ENCODE assay signal across 8 cellular contexts in the genomic region with DNA sequence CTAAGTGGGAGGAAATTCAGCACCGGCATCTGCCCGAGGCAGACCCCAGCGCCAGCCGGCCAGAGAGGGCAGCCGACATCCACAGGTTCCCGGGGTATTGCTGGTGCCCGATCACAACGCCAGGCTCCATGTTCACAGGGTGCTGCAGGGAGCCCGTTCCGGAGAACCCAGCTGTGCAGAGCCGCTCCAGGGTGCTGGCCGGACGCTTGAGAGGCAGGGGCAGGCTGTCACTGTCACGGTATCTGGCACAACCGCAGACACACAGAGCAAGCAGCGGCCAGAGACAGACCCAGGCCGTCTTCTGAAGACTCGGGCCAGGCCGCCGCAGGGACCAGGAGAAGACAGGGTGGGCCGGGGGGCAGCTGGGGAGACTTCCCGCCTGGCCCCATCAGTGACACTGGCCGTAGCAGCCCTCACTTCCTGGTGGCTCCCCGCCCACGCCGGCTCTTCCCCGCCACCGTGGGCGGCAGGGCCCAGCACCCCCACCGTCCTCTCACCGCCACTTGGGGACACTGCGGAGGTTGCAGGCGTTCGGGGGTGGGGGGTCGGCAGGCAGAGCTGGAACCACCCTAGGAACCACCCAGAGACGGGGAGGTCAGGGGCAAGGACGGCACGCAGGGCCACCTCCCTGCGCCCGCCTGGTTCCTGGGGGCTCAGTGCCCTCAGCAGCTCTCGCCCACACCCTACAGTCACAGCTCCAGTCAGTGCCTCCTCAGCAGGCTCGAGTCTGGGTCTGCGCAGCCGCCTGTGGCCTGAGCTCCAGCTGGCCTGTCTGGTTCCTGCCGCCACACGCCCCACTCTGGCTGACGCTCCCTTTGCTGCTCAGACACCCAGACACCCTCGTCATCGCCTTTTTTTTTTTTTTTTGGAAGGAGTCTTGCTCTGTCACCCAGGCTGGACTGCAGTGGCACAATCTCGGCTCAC. TPM values are rescaled to one million over a fixed set of nuclear protein-coding genes. Genes with fewer than 3 reads are reported as not detected.
DNase-seq lines count a peak whose midpoint lies in the region; ATAC-seq and TF ChIP-seq lines count a peak whose summit lies in the region.

No MANE protein-coding gene starts in this region.

- peaks cover 30% of the 10 kb centered on the region for H4K20me1 ChIP-seq in DOHH2 (ENCODE audit: control insufficient read depth, insufficient read depth, low read depth, low read length)

- WGBS in neuronal stem cell (ENCODE audit: extremely low coverage in 2 of 2, insufficient read length in 2 of 2, insufficient replicate concordance in 1 of 2), 2 donors, result no CpG with 5 or more reads among the region's 50 CpGs

- H4K91ac ChIP-seq in neuronal stem cell (ENCODE audit: low read depth, low read length, poor library complexity), result no peak overlapping the region

- H3K9me3 ChIP-seq in DOHH2 (ENCODE audit: control insufficient read depth, insufficient read depth, low read length) (no peaks in the 10 kb centered on the region), neuronal stem cell (replicated peaks in 1 of 2; ENCODE audit: control insufficient read depth in 2 of 2, insufficient read depth in 1 of 2, low read depth in 1 of 2, low read length in 2 of 2) (peaks cover 4 to 5% of the 10 kb centered on the region in 2 donors)

- peak overlapping the region; percentile 94 to 98 for H3K4me3 Mint-ChIP-seq in effector memory CD8-positive, alpha-beta T cell

- H3K4me1 ChIP-seq in DOHH2 (ENCODE audit: control insufficient read depth, low read length), result peaks cover 25% of the 10 kb centered on the region
- H3K4me1 ChIP-seq in neuronal stem cell (ENCODE audit: control insufficient read depth in 2 of 2, insufficient read depth in 1 of 2, low read depth in 1 of 2, low read length in 2 of 2), result peaks cover 12 to 13% of the 10 kb centered on the region in 2 donors

- H2BK120ac ChIP-seq in neuronal stem cell (ENCODE audit: low read depth, low read length), result no peak overlapping the region

- H2BK12ac ChIP-seq in neuronal stem cell (ENCODE audit: low read length), result no peak overlapping the region

- H3K36me3 ChIP-seq in DOHH2 (ENCODE audit: control insufficient read depth, low read length) (peaks cover 73% of the 10 kb centered on the region), neuronal stem cell (replicated peaks in 1 of 2; ENCODE audit: control insufficient read depth in 2 of 2, insufficient read depth in 2 of 2, low read length in 2 of 2) (peaks cover 4 to 27% of the 10 kb centered on the region in 2 donors)

- no peaks in the 10 kb centered on the region for H3K9me3 Mint-ChIP-seq in effector memory CD8-positive, alpha-beta T cell

- H3K27me3 Mint-ChIP-seq in effector memory CD8-positive, alpha-beta T cell, result no peaks in the 10 kb centered on the region

- H3K4me3 ChIP-seq in DOHH2 (ENCODE audit: low read length) (no peak overlapping the region), neuronal stem cell (ENCODE audit: low read length in 2 of 2) (no peak overlapping the region)

- no peak overlapping the region for H2BK5ac ChIP-seq in neuronal stem cell (ENCODE audit: low read length)

- H3K4me1 Mint-ChIP-seq in effector memory CD8-positive, alpha-beta T cell (ENCODE audit: low read depth in 2 of 2), result peaks cover 55 to 72% of the 10 kb centered on the region in 2 donors

- H3K23ac ChIP-seq in neuronal stem cell (ENCODE audit: low read depth, low read length, poor library complexity), result peak overlapping the region; percentile 43

- peaks cover 80% of the 10 kb centered on the region for H3K36me3 Mint-ChIP-seq in effector memory CD8-positive, alpha-beta T cell (ENCODE audit: insufficient read depth)

- no peak overlapping the region for H4K8ac ChIP-seq in neuronal stem cell (ENCODE audit: low read depth, low read length)

- peaks cover 92% of the 10 kb centered on the region for H3K79me2 ChIP-seq in DOHH2 (ENCODE audit: control insufficient read depth, low read length)

- H3K27me3 ChIP-seq in DOHH2 (ENCODE audit: control insufficient read depth, low read length), result no peaks in the 10 kb centered on the region
- no peaks in the 10 kb centered on the region for H3K27me3 ChIP-seq in neuronal stem cell (ENCODE audit: control insufficient read depth in 3 of 3, insufficient read depth in 3 of 3, low read depth in 1 of 3, low read length in 3 of 3)

- H3K4ac ChIP-seq in neuronal stem cell (ENCODE audit: low read length), result no peak overlapping the region

- H3K27ac ChIP-seq in DOHH2 (ENCODE audit: low read depth, low read length) (no peak overlapping the region), neuronal stem cell (replicated peaks; ENCODE audit: low read length) (no peak overlapping the region)

- no peak overlapping the region for H3K14ac ChIP-seq in neuronal stem cell (ENCODE audit: low read length)

- TF ChIP-seq CTCF in DOHH2 (IDR thresholded peaks at IDR 0.05; ENCODE audit: low read depth, low read length, poor library complexity, severe bottlenecking), result no peak

- peaks cover 61% of the 10 kb centered on the region for H3K79me1 ChIP-seq in neuronal stem cell (ENCODE audit: low read depth, low read length)

- peak; percentile 31 for DNase-seq in activated CD4-positive, alpha-beta T cell treated with anti-CD3 and anti-CD28 coated beads for 1 hour
- peak; percentile 74 to 76 (median 75) for DNase-seq in effector memory CD8-positive, alpha-beta T cell
- no peak for DNase-seq in neuronal stem cell (ENCODE audit: low spot score)
- no peak for DNase-seq in inferior parietal cortex (ENCODE audit: extremely low spot score)
- no peak for DNase-seq in NCI-H1105 (lab: John Stamatoyannopoulos, UW)
- no peak for DNase-seq in NCI-H128 (lab: John Stamatoyannopoulos, UW; ENCODE audit: unreplicated experiment)

- H3K27ac Mint-ChIP-seq in effector memory CD8-positive, alpha-beta T cell, result peak overlapping the region; percentile 99 to 100

- H2BK15ac ChIP-seq in neuronal stem cell (ENCODE audit: low read length), result no peak overlapping the region

- no peak overlapping the region for H3K18ac ChIP-seq in neuronal stem cell (ENCODE audit: low read length)

- H3K9me2 ChIP-seq in DOHH2 (replicated peaks; ENCODE audit: control insufficient read depth, low read length), result no peaks in the 10 kb centered on the region

- no peak overlapping the region for H2AFZ ChIP-seq in neuronal stem cell (ENCODE audit: low read length)

- peak overlapping the region; percentile 70 for H3K9ac ChIP-seq in neuronal stem cell (ENCODE audit: low read depth, low read length, poor library complexity)

- no peaks in the 10 kb centered on the region for H3F3A ChIP-seq in DOHH2 (ENCODE audit: control insufficient read depth, insufficient read depth)

- no peak overlapping the region for H2AK5ac ChIP-seq in neuronal stem cell (ENCODE audit: low read depth, low read length)

- peak overlapping the region; percentile 82 for H3K4me2 ChIP-seq in DOHH2 (ENCODE audit: low read length)
- no peak overlapping the region for H3K4me2 ChIP-seq in neuronal stem cell (ENCODE audit: insufficient read depth, low read length, poor library complexity, severe bottlenecking)

- ATAC-seq in effector memory CD8-positive, alpha-beta T cell (replicated peaks), result peak; percentile 58
- ATAC-seq in HG02678 (IDR thresholded peaks at IDR 0.05; ENCODE audit: unreplicated experiment), result no peak

RNA-seq across cellular contexts. Expression of gene RNF126, which starts 3.8 kb away (rescaled TPM):
- polyA plus RNA-seq in neuronal stem cell (2013, experiment 1 of 2), result 59.4 TPM
- 57.6 TPM for polyA plus RNA-seq in neuronal stem cell (2013, experiment 2 of 2)

RNA-seq across cellular contexts. Expression of gene FSTL3, which starts 17.0 kb away (rescaled TPM):
- polyA plus RNA-seq in neuronal stem cell (2013, experiment 1 of 2), result 6.2 TPM
- 6.2 TPM for polyA plus RNA-seq in neuronal stem cell (2013, experiment 2 of 2)

RNA-seq across cellular contexts. Expression of gene FGF22, which starts 19.5 kb away (rescaled TPM):
- 0.78 TPM for polyA plus RNA-seq in neuronal stem cell (2013, experiment 1 of 2)
- polyA plus RNA-seq in neuronal stem cell (2013, experiment 2 of 2), result 0.66 TPM

RNA-seq across cellular contexts. Expression of gene POLRMT, which starts 25.8 kb away (rescaled TPM):
- polyA plus RNA-seq in neuronal stem cell (2013, experiment 1 of 2), result 50.0 TPM
- 45.6 TPM for polyA plus RNA-seq in neuronal stem cell (2013, experiment 2 of 2)

RNA-seq across cellular contexts. Expression of gene PRSS57, which starts 36.1 kb away (rescaled TPM):
- polyA plus RNA-seq in neuronal stem cell (2013, experiment 1 of 2), result 0.03 TPM
- polyA plus RNA-seq in neuronal stem cell (2013, experiment 2 of 2), result 0.06 TPM

Comparison
In these comparisons a context has a peak if more than half of its experiments do, and no peak if none do; other contexts are left out.
1. DNase-seq: peak in activated CD4-positive, alpha-beta T cell treated with anti-CD3 and anti-CD28 coated beads for 1 hour (single experiment) and effector memory CD8-positive, alpha-beta T cell (3 of 3); none in neuronal stem cell (single experiment), inferior parietal cortex (single experiment), NCI-H1105 (single experiment) and NCI-H128 (single experiment).